In the genomic region with DNA sequence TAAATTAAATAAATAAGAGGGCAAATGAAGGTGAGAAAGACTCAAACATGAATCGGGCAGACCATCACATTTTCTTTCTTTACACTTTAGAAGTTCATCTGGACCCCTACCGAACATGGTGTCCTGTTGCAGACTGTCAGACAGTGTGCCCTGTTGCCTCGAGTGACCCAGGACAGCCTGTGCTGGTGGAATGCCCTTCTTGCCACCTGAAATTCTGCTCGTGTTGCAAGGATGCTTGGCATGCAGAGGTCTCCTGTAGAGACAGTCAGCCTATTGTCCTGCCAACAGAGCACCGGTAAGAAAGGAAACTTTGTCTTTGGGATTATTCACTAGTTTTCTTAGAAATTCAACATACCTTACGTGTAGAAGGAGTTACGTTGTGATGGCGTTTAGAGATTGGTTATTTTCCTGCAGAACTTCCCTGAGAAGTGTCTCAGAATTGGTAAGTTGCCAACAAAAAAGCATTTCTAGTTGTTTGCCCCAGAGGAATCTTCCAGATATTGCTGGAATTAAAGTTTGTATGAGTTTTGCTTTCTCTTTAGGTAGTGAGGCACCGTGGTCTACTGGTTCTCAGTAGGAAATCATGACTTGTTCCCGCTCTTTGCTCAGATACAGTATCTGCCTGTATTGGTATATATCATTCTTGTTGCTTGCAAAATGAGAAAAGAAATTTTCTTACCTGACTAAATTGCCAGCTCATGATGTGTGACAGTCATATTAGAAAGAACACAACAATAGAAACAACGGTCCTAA, we compare ENCODE assay signal across 27 cellular contexts.
A peak's percentile ranks its signal among the peaks of the same experiment; 100 is the strongest.
DNase-seq lines count a peak whose midpoint lies in the region; ATAC-seq and TF ChIP-seq lines count a peak whose summit lies in the region.
"Had no signal": no experiment of that assay in that cellular context is flagged by ENCODE, and none has a peak within 500 bp of the region (broad histone marks: within the 10 kb centered on the region; RNA-seq: fewer than 3 reads in every experiment).

No MANE protein-coding gene starts in this region.

- no peak overlapping the region for H3K4ac ChIP-seq in neuronal stem cell (ENCODE audit: low read length)

- no peak overlapping the region for H2BK120ac ChIP-seq in neuronal stem cell (ENCODE audit: low read depth, low read length)

- no peaks in the 10 kb centered on the region for H4K20me1 ChIP-seq in SK-N-SH (ENCODE audit: insufficient read depth)

- H3K36me3 ChIP-seq in SK-N-SH (replicated peaks in 1 of 2; ENCODE audit: control insufficient read depth in 1 of 2, insufficient read depth in 2 of 2, low read length in 1 of 2) (peaks cover 7 to 12% of the 10 kb centered on the region in 2 experiments), neuronal stem cell (replicated peaks in 1 of 2; ENCODE audit: control insufficient read depth in 2 of 2, insufficient read depth in 2 of 2, low read length in 2 of 2) (no peaks in the 10 kb centered on the region)
- H3K36me3 ChIP-seq: tibial nerve had no signal

- intact Hi-C loops in Calu3 (cut with micrococcal nuclease; ENCODE audit: unreplicated experiment) = no loop called here

- H3K9me3 ChIP-seq in SK-N-SH (no peaks in the 10 kb centered on the region), neuronal stem cell (replicated peaks in 1 of 2; ENCODE audit: control insufficient read depth in 2 of 2, insufficient read depth in 1 of 2, low read depth in 1 of 2, low read length in 2 of 2) (peaks cover 0 to 2% of the 10 kb centered on the region in 2 donors)
- H3K9me3 ChIP-seq: A549, tibial nerve had no signal

- H2BK5ac ChIP-seq in neuronal stem cell (ENCODE audit: low read length) = no peak overlapping the region

- no peaks in the 10 kb centered on the region for H3K79me2 ChIP-seq in SK-N-SH (ENCODE audit: insufficient read depth)

- H2AFZ ChIP-seq in SK-N-SH (ENCODE audit: low read depth) = peak overlapping the region; percentile 0; the same call in 1 of the 2 replicates
- no peak overlapping the region for H2AFZ ChIP-seq in neuronal stem cell (ENCODE audit: low read length)

- BruUV-seq in Calu3 (replicated peaks; lab: Mats Ljungman, UMichigan) = no TSS peak

- H3K4me2 ChIP-seq in SK-N-SH = no peak overlapping the region; the same call in 1 of the 2 replicates
- H3K4me2 ChIP-seq in neuronal stem cell (ENCODE audit: insufficient read depth, low read length, poor library complexity, severe bottlenecking) = no peak overlapping the region
- H3K4me2 ChIP-seq: A549 had no signal

- no peak for TF ChIP-seq EP300 in SK-N-SH (IDR thresholded peaks at IDR 0.05; ENCODE audit: borderline replicate concordance in 1 of 2, low read depth in 1 of 2, low read length in 1 of 2)

- H3K4me1 ChIP-seq in SK-N-SH (ENCODE audit: control insufficient read depth in 1 of 2, insufficient read depth in 2 of 2, low read depth in 1 of 2, low read length in 1 of 2) = no peaks in the 10 kb centered on the region; a peak in 1 of 4 replicates
- H3K4me1 ChIP-seq in neuronal stem cell (ENCODE audit: control insufficient read depth in 2 of 2, insufficient read depth in 1 of 2, low read depth in 1 of 2, low read length in 2 of 2) = peaks cover 0 to 4% of the 10 kb centered on the region in 2 donors
- H3K4me1 ChIP-seq: A549, tibial nerve had no signal

- H3K9me2 ChIP-seq in SK-N-SH = no peaks in the 10 kb centered on the region

- H3K27me3 ChIP-seq in SK-N-SH (ENCODE audit: insufficient read depth) (no peaks in the 10 kb centered on the region), neuronal stem cell (ENCODE audit: control insufficient read depth in 3 of 3, insufficient read depth in 3 of 3, low read depth in 1 of 3, low read length in 3 of 3) (peaks cover 0 to 3% (median 0%) of the 10 kb centered on the region in 3 experiments)
- H3K27me3 ChIP-seq: tibial nerve had no signal

- TF ChIP-seq RAD21 in SK-N-SH (IDR thresholded peaks at IDR 0.05; ENCODE audit: low read length) = no peak

- H3K27ac Mint-ChIP-seq in Calu3 (ENCODE audit: unreplicated experiment) = no peak overlapping the region
- H3K27ac Mint-ChIP-seq: activated naive CD8-positive, alpha-beta T cell treated with anti-CD3 and anti-CD28 coated beads, Interleukin-2, amount 50 U/mL, for 24 hours; activated T-cell treated with anti-CD3 and anti-CD28 coated beads, Interleukin-2, amount 50 U/mL, for 24 hours; brain; CD4-positive, alpha-beta memory T cell; stimulated activated naive CD8-positive, alpha-beta T cell treated with anti-CD3 and anti-CD28 coated beads, Interleukin-15, Interleukin-2, amounts not matched to agents 100 ng/mL and 50 ng/mL, for 24 hours had no signal

- H3K9me3 Mint-ChIP-seq in Calu3 (ENCODE audit: low read depth, unreplicated experiment) = peaks cover 3% of the 10 kb centered on the region
- H3K9me3 Mint-ChIP-seq: stimulated activated naive CD8-positive, alpha-beta T cell treated with anti-CD3 and anti-CD28 coated beads, Interleukin-15, Interleukin-2, amounts not matched to agents 100 ng/mL and 50 ng/mL, for 24 hours had no signal

- POLR2A ChIA-PET in SK-N-SH (lab: Yijun Ruan, JAX) = no interaction called here
- POLR2A ChIA-PET in RWPE1 (lab: Yijun Ruan, JAX; ENCODE audit: low non-redundant PET) = no interaction called here

- no peaks in the 10 kb centered on the region for H3K27me3 Mint-ChIP-seq in Calu3 (ENCODE audit: unreplicated experiment)
- H3K27me3 Mint-ChIP-seq: activated naive CD8-positive, alpha-beta T cell treated with anti-CD3 and anti-CD28 coated beads, Interleukin-2, amount 50 U/mL, for 24 hours; activated T-cell treated with anti-CD3 and anti-CD28 coated beads, Interleukin-2, amount 50 U/mL, for 24 hours; CD4-positive, alpha-beta memory T cell; stimulated activated naive CD8-positive, alpha-beta T cell treated with anti-CD3 and anti-CD28 coated beads, Interleukin-15, Interleukin-2, amounts not matched to agents 100 ng/mL and 50 ng/mL, for 24 hours had no signal

- no peak for ATAC-seq in HG03097 (IDR thresholded peaks at IDR 0.05; ENCODE audit: low FRiP score, unreplicated experiment)
- no peak for ATAC-seq in HG02642 (IDR thresholded peaks at IDR 0.05; ENCODE audit: poor library complexity, unreplicated experiment)
- ATAC-seq in HG02763 (IDR thresholded peaks at IDR 0.05; ENCODE audit: unreplicated experiment) = no peak
- ATAC-seq: A549; activated naive CD8-positive, alpha-beta T cell treated with anti-CD3 and anti-CD28 coated beads, Interleukin-2, amount 50 U/mL, for 24 hours; left cardiac atrium had no signal

- DNase-seq in Calu3 = peak; percentile 2
- no peak for DNase-seq in SK-N-SH
- peak; percentile 57 for DNase-seq in choroid plexus epithelial cell (ENCODE audit: low read depth)
- no peak for DNase-seq in neuronal stem cell (ENCODE audit: low spot score)
- no peak for DNase-seq in RWPE1 (ENCODE audit: low spot score)
- DNase-seq: activated CD4-positive, alpha-beta T cell treated with anti-CD3 and anti-CD28 coated beads for 4 hours; activated gamma-delta T cell; activated naive CD8-positive, alpha-beta T cell treated with anti-CD3 and anti-CD28 coated beads, Interleukin-2, amount 50 U/mL, for 24 hours; activated T-cell treated with anti-CD3 and anti-CD28 coated beads, Interleukin-2, amount 50 U/mL, for 24 hours; AML-193; CD4-positive, alpha-beta memory T cell; DMS 273 treated with DMSO at 0.1 percent for 48 hours; effector CD4-positive, alpha-beta T cell; left cardiac atrium; mesendoderm; NCI-H1105 treated with DMSO at 0.1 percent for 48 hours; NCI-H2029; NCI-H69; nucleus accumbens had no signal

- peak overlapping the region; percentile 3 for H2BK15ac ChIP-seq in neuronal stem cell (ENCODE audit: low read length)

- no peaks in the 10 kb centered on the region for H3K4me1 Mint-ChIP-seq in Calu3 (ENCODE audit: low read depth, unreplicated experiment)
- H3K4me1 Mint-ChIP-seq: activated naive CD8-positive, alpha-beta T cell treated with anti-CD3 and anti-CD28 coated beads, Interleukin-2, amount 50 U/mL, for 24 hours; brain; CD4-positive, alpha-beta memory T cell had no signal

- no peak for TF ChIP-seq CTCF in Calu3 (IDR thresholded peaks at IDR 0.05; ENCODE audit: unreplicated experiment)
- TF ChIP-seq CTCF in SK-N-SH (IDR thresholded peaks at IDR 0.05) = no peak
- TF ChIP-seq CTCF in choroid plexus epithelial cell (conservative IDR thresholded peaks at IDR 0.05; ENCODE audit: low read depth, low read length) = no peak
- TF ChIP-seq CTCF in RWPE1 (conservative IDR thresholded peaks at IDR 0.05; ENCODE audit: low read depth) = no peak

- H2AK5ac ChIP-seq in neuronal stem cell (ENCODE audit: low read depth, low read length) = no peak overlapping the region

- no peak overlapping the region for H3K4me3 Mint-ChIP-seq in Calu3 (ENCODE audit: low read depth, unreplicated experiment)
- H3K4me3 Mint-ChIP-seq: activated naive CD8-positive, alpha-beta T cell treated with anti-CD3 and anti-CD28 coated beads, Interleukin-2, amount 50 U/mL, for 24 hours; activated T-cell treated with anti-CD3 and anti-CD28 coated beads, Interleukin-2, amount 50 U/mL, for 24 hours; brain; CD4-positive, alpha-beta memory T cell; stimulated activated naive CD8-positive, alpha-beta T cell treated with anti-CD3 and anti-CD28 coated beads, Interleukin-15, Interleukin-2, amounts not matched to agents 100 ng/mL and 50 ng/mL, for 24 hours had no signal

- H2BK12ac ChIP-seq in neuronal stem cell (ENCODE audit: low read length) = no peak overlapping the region

- no peak overlapping the region for H3K4me3 ChIP-seq in SK-N-SH (ENCODE audit: low read depth in 2 of 2, low read length in 1 of 2)
- H3K4me3 ChIP-seq in choroid plexus epithelial cell (ENCODE audit: low read depth, low read length) = no peak overlapping the region
- no peak overlapping the region for H3K4me3 ChIP-seq in neuronal stem cell (ENCODE audit: low read length in 2 of 2)
- H3K4me3 ChIP-seq: A549, skin epidermis, tibial nerve had no signal

- H3K36me3 Mint-ChIP-seq in Calu3 (ENCODE audit: insufficient read depth, unreplicated experiment) = no peaks in the 10 kb centered on the region

- H4K8ac ChIP-seq in neuronal stem cell (ENCODE audit: low read depth, low read length) = no peak overlapping the region

- 42% methylated on average over 10 of the region's 11 CpGs for WGBS in SK-N-SH (ENCODE audit: low lambda C conversion rate)
- WGBS in neuronal stem cell (ENCODE audit: extremely low coverage in 2 of 2, insufficient read length in 2 of 2, insufficient replicate concordance in 1 of 2), 2 donors = no CpG with 5 or more reads among the region's 11 CpGs

- CTCF ChIA-PET in Calu3 (lab: Charles Lee) = no interaction called here
- CTCF ChIA-PET in SK-N-SH (lab: Yijun Ruan, JAX) = no interaction called here
- CTCF ChIA-PET in RWPE1 (lab: Yijun Ruan, JAX) = no interaction called here

- H3K9ac ChIP-seq in SK-N-SH (no peak overlapping the region), neuronal stem cell (ENCODE audit: low read depth, low read length, poor library complexity) (no peak overlapping the region)

- no peaks in the 10 kb centered on the region for H3K79me1 ChIP-seq in neuronal stem cell (ENCODE audit: low read depth, low read length)

- H3K27ac ChIP-seq in SK-N-SH (ENCODE audit: low read depth in 2 of 2, low read length in 1 of 2) = no peak overlapping the region
- no peak overlapping the region for H3K27ac ChIP-seq in neuronal stem cell (replicated peaks; ENCODE audit: low read length)
- no peak overlapping the region for H3K27ac ChIP-seq in RWPE1
- H3K27ac ChIP-seq: A549, tibial nerve had no signal

- no peak overlapping the region for H3K23ac ChIP-seq in neuronal stem cell (ENCODE audit: low read depth, low read length, poor library complexity)

- no peak overlapping the region for H3K14ac ChIP-seq in neuronal stem cell (ENCODE audit: low read length)

- H3F3A ChIP-seq in SK-N-SH (replicated peaks; ENCODE audit: insufficient read depth) = no peaks in the 10 kb centered on the region

- H3K18ac ChIP-seq in neuronal stem cell (ENCODE audit: low read length) = peak overlapping the region; percentile 52

- no peak overlapping the region for H4K91ac ChIP-seq in neuronal stem cell (ENCODE audit: low read depth, low read length, poor library complexity)

Comparison
In these comparisons a context has a peak if more than half of its experiments do, and no peak if none do; other contexts are left out.
1. DNase-seq: peak in Calu3 (single experiment) and choroid plexus epithelial cell (single experiment); none in SK-N-SH (single experiment), neuronal stem cell (single experiment) and RWPE1 (single experiment).